1 cellular context compared by ENCODE assay signal in the genomic region with DNA sequence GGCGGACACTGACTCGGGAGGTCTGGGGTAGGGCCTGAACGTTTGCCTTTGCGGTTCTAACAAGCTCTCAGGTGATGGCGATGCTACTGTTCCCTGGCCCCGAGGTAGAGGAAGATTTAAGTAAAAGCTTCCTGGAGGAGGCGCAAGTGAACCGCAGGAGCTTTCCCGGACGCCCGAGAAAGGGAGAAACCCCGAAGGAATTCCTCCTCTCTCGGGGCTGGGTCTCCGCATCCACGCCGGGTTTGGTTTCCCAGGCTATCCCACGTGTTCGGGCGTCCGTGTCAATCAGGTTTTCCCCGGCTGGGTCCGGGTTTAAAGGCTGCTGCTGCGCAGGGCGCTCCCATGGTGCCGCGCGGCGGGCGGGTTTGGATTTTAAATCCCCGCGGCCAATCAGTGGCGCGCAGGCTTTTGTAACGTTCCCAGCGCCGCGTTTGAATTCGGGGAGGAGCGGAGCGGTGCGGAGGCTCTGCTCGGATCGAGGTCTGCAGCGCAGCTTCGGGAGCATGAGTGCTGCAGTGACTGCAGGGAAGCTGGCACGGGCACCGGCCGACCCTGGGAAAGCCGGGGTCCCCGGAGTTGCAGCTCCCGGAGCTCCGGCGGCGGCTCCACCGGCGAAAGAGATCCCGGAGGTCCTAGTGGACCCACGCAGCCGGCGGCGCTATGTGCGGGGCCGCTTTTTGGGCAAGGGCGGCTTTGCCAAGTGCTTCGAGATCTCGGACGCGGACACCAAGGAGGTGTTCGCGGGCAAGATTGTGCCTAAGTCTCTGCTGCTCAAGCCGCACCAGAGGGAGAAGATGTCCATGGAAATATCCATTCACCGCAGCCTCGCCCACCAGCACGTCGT.
A peak's percentile ranks its signal among the peaks of the same experiment; 100 is the strongest.
TF ChIP-seq lines count a peak whose summit lies in the region.

A gene (plus strand): TSS at position 460 of the 844 bp plus-strand sequence. CDS start 44 bp downstream, at position 504.

TF ChIP-seq in K562, 482 proteins besides CTCF, POLR2A, EP300 and RAD21 (continued from another document and continues in another):
- TF ChIP-seq, protein P1, sequence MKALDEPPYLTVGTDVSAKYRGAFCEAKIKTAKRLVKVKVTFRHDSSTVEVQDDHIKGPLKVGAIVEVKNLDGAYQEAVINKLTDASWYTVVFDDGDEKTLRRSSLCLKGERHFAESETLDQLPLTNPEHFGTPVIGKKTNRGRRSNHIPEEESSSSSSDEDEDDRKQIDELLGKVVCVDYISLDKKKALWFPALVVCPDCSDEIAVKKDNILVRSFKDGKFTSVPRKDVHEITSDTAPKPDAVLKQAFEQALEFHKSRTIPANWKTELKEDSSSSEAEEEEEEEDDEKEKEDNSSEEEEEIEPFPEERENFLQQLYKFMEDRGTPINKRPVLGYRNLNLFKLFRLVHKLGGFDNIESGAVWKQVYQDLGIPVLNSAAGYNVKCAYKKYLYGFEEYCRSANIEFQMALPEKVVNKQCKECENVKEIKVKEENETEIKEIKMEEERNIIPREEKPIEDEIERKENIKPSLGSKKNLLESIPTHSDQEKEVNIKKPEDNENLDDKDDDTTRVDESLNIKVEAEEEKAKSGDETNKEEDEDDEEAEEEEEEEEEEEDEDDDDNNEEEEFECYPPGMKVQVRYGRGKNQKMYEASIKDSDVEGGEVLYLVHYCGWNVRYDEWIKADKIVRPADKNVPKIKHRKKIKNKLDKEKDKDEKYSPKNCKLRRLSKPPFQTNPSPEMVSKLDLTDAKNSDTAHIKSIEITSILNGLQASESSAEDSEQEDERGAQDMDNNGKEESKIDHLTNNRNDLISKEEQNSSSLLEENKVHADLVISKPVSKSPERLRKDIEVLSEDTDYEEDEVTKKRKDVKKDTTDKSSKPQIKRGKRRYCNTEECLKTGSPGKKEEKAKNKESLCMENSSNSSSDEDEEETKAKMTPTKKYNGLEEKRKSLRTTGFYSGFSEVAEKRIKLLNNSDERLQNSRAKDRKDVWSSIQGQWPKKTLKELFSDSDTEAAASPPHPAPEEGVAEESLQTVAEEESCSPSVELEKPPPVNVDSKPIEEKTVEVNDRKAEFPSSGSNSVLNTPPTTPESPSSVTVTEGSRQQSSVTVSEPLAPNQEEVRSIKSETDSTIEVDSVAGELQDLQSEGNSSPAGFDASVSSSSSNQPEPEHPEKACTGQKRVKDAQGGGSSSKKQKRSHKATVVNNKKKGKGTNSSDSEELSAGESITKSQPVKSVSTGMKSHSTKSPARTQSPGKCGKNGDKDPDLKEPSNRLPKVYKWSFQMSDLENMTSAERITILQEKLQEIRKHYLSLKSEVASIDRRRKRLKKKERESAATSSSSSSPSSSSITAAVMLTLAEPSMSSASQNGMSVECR (CRISPR knock-in tag; IDR thresholded peaks at IDR 0.05), result peak; percentile 69
- TF ChIP-seq, protein P2, sequence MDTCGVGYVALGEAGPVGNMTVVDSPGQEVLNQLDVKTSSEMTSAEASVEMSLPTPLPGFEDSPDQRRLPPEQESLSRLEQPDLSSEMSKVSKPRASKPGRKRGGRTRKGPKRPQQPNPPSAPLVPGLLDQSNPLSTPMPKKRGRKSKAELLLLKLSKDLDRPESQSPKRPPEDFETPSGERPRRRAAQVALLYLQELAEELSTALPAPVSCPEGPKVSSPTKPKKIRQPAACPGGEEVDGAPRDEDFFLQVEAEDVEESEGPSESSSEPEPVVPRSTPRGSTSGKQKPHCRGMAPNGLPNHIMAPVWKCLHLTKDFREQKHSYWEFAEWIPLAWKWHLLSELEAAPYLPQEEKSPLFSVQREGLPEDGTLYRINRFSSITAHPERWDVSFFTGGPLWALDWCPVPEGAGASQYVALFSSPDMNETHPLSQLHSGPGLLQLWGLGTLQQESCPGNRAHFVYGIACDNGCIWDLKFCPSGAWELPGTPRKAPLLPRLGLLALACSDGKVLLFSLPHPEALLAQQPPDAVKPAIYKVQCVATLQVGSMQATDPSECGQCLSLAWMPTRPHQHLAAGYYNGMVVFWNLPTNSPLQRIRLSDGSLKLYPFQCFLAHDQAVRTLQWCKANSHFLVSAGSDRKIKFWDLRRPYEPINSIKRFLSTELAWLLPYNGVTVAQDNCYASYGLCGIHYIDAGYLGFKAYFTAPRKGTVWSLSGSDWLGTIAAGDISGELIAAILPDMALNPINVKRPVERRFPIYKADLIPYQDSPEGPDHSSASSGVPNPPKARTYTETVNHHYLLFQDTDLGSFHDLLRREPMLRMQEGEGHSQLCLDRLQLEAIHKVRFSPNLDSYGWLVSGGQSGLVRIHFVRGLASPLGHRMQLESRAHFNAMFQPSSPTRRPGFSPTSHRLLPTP (IDR thresholded peaks at IDR 0.05; ENCODE audit: borderline replicate concordance, extremely low read depth, insufficient read length), result no peak
- TF ChIP-seq NFXL1 (CRISPR knock-in tag; IDR thresholded peaks at IDR 0.05), result 0 out of 2 replicates have a peak, but pooled peaks have one; percentile 49
- TF ChIP-seq TOE1 (IDR thresholded peaks at IDR 0.05; ENCODE audit: borderline replicate concordance), result peak; percentile 84; the same call in 1 of the 2 replicates
- no peak for TF ChIP-seq TOE1 (CRISPR knock-in tag; IDR thresholded peaks at IDR 0.05; ENCODE audit: borderline replicate concordance, low read depth)
- no peak for TF ChIP-seq ZNF140 (CRISPR knock-in tag; IDR thresholded peaks at IDR 0.05)
- TF ChIP-seq WHSC1 (IDR thresholded peaks at IDR 0.05; ENCODE audit: low read length), result no peak
- no peak for TF ChIP-seq ZZZ3 (IDR thresholded peaks at IDR 0.05)
- peak; percentile 97 for TF ChIP-seq CC2D1A (IDR thresholded peaks at IDR 0.05)
- TF ChIP-seq POLR2AphosphoS5 (IDR thresholded peaks at IDR 0.05; ENCODE audit: control insufficient read depth, insufficient read depth, low read depth, low read length), result peak; percentile 45; the same call in 1 of the 2 replicates
- peak; percentile 47 for TF ChIP-seq TAF1 (IDR thresholded peaks at IDR 0.05; ENCODE audit: control insufficient read depth, extremely low read depth, insufficient read depth, low read length, severe bottlenecking)
- TF ChIP-seq, protein P3, sequence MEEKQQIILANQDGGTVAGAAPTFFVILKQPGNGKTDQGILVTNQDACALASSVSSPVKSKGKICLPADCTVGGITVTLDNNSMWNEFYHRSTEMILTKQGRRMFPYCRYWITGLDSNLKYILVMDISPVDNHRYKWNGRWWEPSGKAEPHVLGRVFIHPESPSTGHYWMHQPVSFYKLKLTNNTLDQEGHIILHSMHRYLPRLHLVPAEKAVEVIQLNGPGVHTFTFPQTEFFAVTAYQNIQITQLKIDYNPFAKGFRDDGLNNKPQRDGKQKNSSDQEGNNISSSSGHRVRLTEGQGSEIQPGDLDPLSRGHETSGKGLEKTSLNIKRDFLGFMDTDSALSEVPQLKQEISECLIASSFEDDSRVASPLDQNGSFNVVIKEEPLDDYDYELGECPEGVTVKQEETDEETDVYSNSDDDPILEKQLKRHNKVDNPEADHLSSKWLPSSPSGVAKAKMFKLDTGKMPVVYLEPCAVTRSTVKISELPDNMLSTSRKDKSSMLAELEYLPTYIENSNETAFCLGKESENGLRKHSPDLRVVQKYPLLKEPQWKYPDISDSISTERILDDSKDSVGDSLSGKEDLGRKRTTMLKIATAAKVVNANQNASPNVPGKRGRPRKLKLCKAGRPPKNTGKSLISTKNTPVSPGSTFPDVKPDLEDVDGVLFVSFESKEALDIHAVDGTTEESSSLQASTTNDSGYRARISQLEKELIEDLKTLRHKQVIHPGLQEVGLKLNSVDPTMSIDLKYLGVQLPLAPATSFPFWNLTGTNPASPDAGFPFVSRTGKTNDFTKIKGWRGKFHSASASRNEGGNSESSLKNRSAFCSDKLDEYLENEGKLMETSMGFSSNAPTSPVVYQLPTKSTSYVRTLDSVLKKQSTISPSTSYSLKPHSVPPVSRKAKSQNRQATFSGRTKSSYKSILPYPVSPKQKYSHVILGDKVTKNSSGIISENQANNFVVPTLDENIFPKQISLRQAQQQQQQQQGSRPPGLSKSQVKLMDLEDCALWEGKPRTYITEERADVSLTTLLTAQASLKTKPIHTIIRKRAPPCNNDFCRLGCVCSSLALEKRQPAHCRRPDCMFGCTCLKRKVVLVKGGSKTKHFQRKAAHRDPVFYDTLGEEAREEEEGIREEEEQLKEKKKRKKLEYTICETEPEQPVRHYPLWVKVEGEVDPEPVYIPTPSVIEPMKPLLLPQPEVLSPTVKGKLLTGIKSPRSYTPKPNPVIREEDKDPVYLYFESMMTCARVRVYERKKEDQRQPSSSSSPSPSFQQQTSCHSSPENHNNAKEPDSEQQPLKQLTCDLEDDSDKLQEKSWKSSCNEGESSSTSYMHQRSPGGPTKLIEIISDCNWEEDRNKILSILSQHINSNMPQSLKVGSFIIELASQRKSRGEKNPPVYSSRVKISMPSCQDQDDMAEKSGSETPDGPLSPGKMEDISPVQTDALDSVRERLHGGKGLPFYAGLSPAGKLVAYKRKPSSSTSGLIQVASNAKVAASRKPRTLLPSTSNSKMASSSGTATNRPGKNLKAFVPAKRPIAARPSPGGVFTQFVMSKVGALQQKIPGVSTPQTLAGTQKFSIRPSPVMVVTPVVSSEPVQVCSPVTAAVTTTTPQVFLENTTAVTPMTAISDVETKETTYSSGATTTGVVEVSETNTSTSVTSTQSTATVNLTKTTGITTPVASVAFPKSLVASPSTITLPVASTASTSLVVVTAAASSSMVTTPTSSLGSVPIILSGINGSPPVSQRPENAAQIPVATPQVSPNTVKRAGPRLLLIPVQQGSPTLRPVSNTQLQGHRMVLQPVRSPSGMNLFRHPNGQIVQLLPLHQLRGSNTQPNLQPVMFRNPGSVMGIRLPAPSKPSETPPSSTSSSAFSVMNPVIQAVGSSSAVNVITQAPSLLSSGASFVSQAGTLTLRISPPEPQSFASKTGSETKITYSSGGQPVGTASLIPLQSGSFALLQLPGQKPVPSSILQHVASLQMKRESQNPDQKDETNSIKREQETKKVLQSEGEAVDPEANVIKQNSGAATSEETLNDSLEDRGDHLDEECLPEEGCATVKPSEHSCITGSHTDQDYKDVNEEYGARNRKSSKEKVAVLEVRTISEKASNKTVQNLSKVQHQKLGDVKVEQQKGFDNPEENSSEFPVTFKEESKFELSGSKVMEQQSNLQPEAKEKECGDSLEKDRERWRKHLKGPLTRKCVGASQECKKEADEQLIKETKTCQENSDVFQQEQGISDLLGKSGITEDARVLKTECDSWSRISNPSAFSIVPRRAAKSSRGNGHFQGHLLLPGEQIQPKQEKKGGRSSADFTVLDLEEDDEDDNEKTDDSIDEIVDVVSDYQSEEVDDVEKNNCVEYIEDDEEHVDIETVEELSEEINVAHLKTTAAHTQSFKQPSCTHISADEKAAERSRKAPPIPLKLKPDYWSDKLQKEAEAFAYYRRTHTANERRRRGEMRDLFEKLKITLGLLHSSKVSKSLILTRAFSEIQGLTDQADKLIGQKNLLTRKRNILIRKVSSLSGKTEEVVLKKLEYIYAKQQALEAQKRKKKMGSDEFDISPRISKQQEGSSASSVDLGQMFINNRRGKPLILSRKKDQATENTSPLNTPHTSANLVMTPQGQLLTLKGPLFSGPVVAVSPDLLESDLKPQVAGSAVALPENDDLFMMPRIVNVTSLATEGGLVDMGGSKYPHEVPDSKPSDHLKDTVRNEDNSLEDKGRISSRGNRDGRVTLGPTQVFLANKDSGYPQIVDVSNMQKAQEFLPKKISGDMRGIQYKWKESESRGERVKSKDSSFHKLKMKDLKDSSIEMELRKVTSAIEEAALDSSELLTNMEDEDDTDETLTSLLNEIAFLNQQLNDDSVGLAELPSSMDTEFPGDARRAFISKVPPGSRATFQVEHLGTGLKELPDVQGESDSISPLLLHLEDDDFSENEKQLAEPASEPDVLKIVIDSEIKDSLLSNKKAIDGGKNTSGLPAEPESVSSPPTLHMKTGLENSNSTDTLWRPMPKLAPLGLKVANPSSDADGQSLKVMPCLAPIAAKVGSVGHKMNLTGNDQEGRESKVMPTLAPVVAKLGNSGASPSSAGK (IDR thresholded peaks at IDR 0.05), result peak; percentile 78
- TF ChIP-seq CREB1 (IDR thresholded peaks at IDR 0.05), result peak; percentile 44; the same call in 1 of the 2 replicates
- TF ChIP-seq CREB1 (CRISPR knock-in tag; IDR thresholded peaks at IDR 0.05), result 0 out of 2 replicates have a peak, but pooled peaks have one; percentile 17
- TF ChIP-seq ZNF707 (CRISPR knock-in tag; conservative IDR thresholded peaks at IDR 0.05), result no peak
- TF ChIP-seq, protein P4, sequence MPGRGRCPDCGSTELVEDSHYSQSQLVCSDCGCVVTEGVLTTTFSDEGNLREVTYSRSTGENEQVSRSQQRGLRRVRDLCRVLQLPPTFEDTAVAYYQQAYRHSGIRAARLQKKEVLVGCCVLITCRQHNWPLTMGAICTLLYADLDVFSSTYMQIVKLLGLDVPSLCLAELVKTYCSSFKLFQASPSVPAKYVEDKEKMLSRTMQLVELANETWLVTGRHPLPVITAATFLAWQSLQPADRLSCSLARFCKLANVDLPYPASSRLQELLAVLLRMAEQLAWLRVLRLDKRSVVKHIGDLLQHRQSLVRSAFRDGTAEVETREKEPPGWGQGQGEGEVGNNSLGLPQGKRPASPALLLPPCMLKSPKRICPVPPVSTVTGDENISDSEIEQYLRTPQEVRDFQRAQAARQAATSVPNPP (IDR thresholded peaks at IDR 0.05; ENCODE audit: borderline replicate concordance, insufficient read depth, insufficient read length), result no peak
- TF ChIP-seq KDM4B (IDR thresholded peaks at IDR 0.05; ENCODE audit: borderline replicate concordance in 2 of 2, low read depth in 1 of 2), result no peak
- TF ChIP-seq KLF1 (tag; IDR thresholded peaks at IDR 0.05), result peak; percentile 50; the same call in 1 of the 2 replicates
- TF ChIP-seq SMAD4 (CRISPR knock-in tag; conservative IDR thresholded peaks at IDR 0.05), result no peak; the same call in 1 of the 2 replicates
- no peak for TF ChIP-seq ASH1L (IDR thresholded peaks at IDR 0.05; ENCODE audit: borderline replicate concordance, low read depth, partially characterized antibody)
- TF ChIP-seq, protein P5, sequence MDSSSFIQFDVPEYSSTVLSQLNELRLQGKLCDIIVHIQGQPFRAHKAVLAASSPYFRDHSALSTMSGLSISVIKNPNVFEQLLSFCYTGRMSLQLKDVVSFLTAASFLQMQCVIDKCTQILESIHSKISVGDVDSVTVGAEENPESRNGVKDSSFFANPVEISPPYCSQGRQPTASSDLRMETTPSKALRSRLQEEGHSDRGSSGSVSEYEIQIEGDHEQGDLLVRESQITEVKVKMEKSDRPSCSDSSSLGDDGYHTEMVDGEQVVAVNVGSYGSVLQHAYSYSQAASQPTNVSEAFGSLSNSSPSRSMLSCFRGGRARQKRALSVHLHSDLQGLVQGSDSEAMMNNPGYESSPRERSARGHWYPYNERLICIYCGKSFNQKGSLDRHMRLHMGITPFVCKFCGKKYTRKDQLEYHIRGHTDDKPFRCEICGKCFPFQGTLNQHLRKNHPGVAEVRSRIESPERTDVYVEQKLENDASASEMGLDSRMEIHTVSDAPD (CRISPR knock-in tag; IDR thresholded peaks at IDR 0.05), result no peak
- TF ChIP-seq, protein P6, sequence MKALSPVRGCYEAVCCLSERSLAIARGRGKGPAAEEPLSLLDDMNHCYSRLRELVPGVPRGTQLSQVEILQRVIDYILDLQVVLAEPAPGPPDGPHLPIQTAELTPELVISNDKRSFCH (CRISPR knock-in tag; IDR thresholded peaks at IDR 0.05), result no peak
- TF ChIP-seq, protein P6 (tag; IDR thresholded peaks at IDR 0.05), result peak; percentile 19; the same call in 1 of the 2 replicates
- TF ChIP-seq, protein P7, sequence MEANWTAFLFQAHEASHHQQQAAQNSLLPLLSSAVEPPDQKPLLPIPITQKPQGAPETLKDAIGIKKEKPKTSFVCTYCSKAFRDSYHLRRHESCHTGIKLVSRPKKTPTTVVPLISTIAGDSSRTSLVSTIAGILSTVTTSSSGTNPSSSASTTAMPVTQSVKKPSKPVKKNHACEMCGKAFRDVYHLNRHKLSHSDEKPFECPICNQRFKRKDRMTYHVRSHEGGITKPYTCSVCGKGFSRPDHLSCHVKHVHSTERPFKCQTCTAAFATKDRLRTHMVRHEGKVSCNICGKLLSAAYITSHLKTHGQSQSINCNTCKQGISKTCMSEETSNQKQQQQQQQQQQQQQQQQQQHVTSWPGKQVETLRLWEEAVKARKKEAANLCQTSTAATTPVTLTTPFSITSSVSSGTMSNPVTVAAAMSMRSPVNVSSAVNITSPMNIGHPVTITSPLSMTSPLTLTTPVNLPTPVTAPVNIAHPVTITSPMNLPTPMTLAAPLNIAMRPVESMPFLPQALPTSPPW (CRISPR knock-in tag; IDR thresholded peaks at IDR 0.05), result no peak
- TF ChIP-seq KLF10 (CRISPR knock-in tag; IDR thresholded peaks at IDR 0.05), result no peak
- TF ChIP-seq ZFP1 (CRISPR knock-in tag; IDR thresholded peaks at IDR 0.05), result no peak
